Comparison of ENCODE assay signal across 12 cellular contexts in genomic region chr2:209790066-209790728, GRCh38. TPM values are rescaled to one million over a fixed set of nuclear protein-coding genes. Genes with fewer than 3 reads are reported as not detected.
DNase-seq lines count a peak whose midpoint lies in the region; ATAC-seq and TF ChIP-seq lines count a peak whose summit lies in the region.
"Had no signal": no experiment of that assay in that cellular context is flagged by ENCODE, and none has a peak within 500 bp of the region (broad histone marks: within the 10 kb centered on the region; RNA-seq: fewer than 3 reads in every experiment).

No MANE protein-coding gene starts in this region.

- H2BK20ac ChIP-seq in H9 (ENCODE audit: low read depth, low read length, poor library complexity, severe bottlenecking), result no peak overlapping the region

- no peak overlapping the region for H3K14ac ChIP-seq in H9 (ENCODE audit: insufficient read depth, low read length)

- H3K79me2 ChIP-seq in H9 (ENCODE audit: insufficient read depth, low read length), result no peaks in the 10 kb centered on the region

- H3K27ac ChIP-seq in H9 (ENCODE audit: insufficient read length, low read depth, low read length), result no peak overlapping the region
- no peak overlapping the region for H3K27ac ChIP-seq in Panc1 (ENCODE audit: low read length)
- no peak overlapping the region for H3K27ac ChIP-seq in mucosa of rectum (ENCODE audit: low read depth in 2 of 2, low read length in 2 of 2)
- H3K27ac ChIP-seq in prostate gland, result no peak overlapping the region
- no peak overlapping the region for H3K27ac ChIP-seq in esophagus muscularis mucosa (replicated peaks in 1 of 4)

- H4K91ac ChIP-seq in H9 (ENCODE audit: insufficient read length, low read depth, low read length), result no peak overlapping the region

- no CpG with 5 or more reads among the region's 6 CpGs for WGBS in H9 (ENCODE audit: extremely low coverage, insufficient read length, low lambda C conversion rate)
- WGBS in prostate gland, result 62% methylated on average over 6 of the region's 6 CpGs
- 62% methylated on average over 6 of the region's 6 CpGs for WGBS in esophagus muscularis mucosa

- H3K4me3 Mint-ChIP-seq in H9, result no peak overlapping the region
- H3K4me3 Mint-ChIP-seq: neural crest cell had no signal

- intact Hi-C loops in Panc1 (cut with micrococcal nuclease; ENCODE audit: unreplicated experiment), result no loop called here
- intact Hi-C loops in prostate gland (cut with DNase I), result no loop called here
- intact Hi-C loops in esophagus muscularis mucosa (cut with DNase I), result no loop called here

- BruUV-seq in Panc1 (replicated peaks; lab: Mats Ljungman, UMichigan), result no TSS peak

- peaks cover 2% of the 10 kb centered on the region; the same call in 1 of the 2 replicates for H3K27me3 Mint-ChIP-seq in H9 (ENCODE audit: low read depth)

- H3K9me3 ChIP-seq in H9 (ENCODE audit: control insufficient read depth, low read depth, low read length) (no peaks in the 10 kb centered on the region), Panc1 (ENCODE audit: control insufficient read depth, insufficient read depth, low read depth, low read length) (no peaks in the 10 kb centered on the region), mucosa of rectum (ENCODE audit: control insufficient read depth in 2 of 2, low read length in 2 of 2) (no peaks in the 10 kb centered on the region), prostate gland (no peaks in the 10 kb centered on the region), esophagus muscularis mucosa (no peaks in the 10 kb centered on the region)

- H3K36me3 Mint-ChIP-seq in H9 (ENCODE audit: insufficient read depth in 1 of 3, low read depth in 3 of 3), result peaks cover 3 to 7% (median 6%) of the 10 kb centered on the region in 3 experiments; a peak in 4 of 7 replicates

- POLR2A ChIA-PET in Panc1 (lab: Charles Lee), result no interaction called here

- H3K4ac ChIP-seq in H9 (ENCODE audit: low read depth, low read length), result no peak overlapping the region

- H3K23ac ChIP-seq in H9 (ENCODE audit: insufficient read length, low read depth, low read length), result no peak overlapping the region

- peak overlapping the region; percentile 53 for H3T11ph ChIP-seq in H9 (ENCODE audit: low read length)

- no peak for TF ChIP-seq EP300 in esophagus muscularis mucosa (IDR thresholded peaks at IDR 0.05)

- no peak overlapping the region for H2BK5ac ChIP-seq in H9 (ENCODE audit: insufficient read length, low read length)

- H2BK120ac ChIP-seq in H9 (ENCODE audit: low read depth, low read length, poor library complexity, severe bottlenecking), result no peak overlapping the region

- ATAC-seq in GM18517 (IDR thresholded peaks at IDR 0.05; ENCODE audit: unreplicated experiment) (peak; percentile 59), Panc1 (peak; percentile 70), HG03571 (IDR thresholded peaks at IDR 0.05; ENCODE audit: unreplicated experiment) (no peak)

- TF ChIP-seq CTCF in H9 (conservative IDR thresholded peaks at IDR 0.05), result no peak
- TF ChIP-seq CTCF in Panc1 (IDR thresholded peaks at IDR 0.05), result no peak
- TF ChIP-seq CTCF in prostate gland (IDR thresholded peaks at IDR 0.05), result no peak
- no peak for TF ChIP-seq CTCF in esophagus muscularis mucosa (IDR thresholded peaks at IDR 0.05)

- H3K4me3 ChIP-seq in Panc1 (ENCODE audit: low read depth in 2 of 2, low read length in 2 of 2) (peak overlapping the region; percentile 34 to 47), mucosa of rectum (ENCODE audit: low read length in 2 of 2) (peak overlapping the region; percentile 50 to 57), prostate gland (no peak overlapping the region), esophagus muscularis mucosa (peak overlapping the region in 1 of 4 donors; percentile 15)

- no peak overlapping the region for H3K9ac ChIP-seq in H9 (ENCODE audit: extremely low read depth, insufficient read length, low read length)
- no peak overlapping the region for H3K9ac ChIP-seq in mucosa of rectum (ENCODE audit: low read depth in 1 of 2, low read length in 2 of 2)

- peaks cover 20% of the 10 kb centered on the region in 2 experiments for H3K4me1 Mint-ChIP-seq in H9
- H3K4me1 Mint-ChIP-seq: neural crest cell had no signal

- in situ Hi-C loops in Panc1 (cut with HindIII; ENCODE audit: low pct_unique_long_range_greater_than_20kb, low sequenced_read_pairs), result no loop called here

- H3K27me3 ChIP-seq in H9 (ENCODE audit: insufficient read depth, low read length) (no peaks in the 10 kb centered on the region), Panc1 (ENCODE audit: control insufficient read depth, insufficient read depth, low read length) (no peaks in the 10 kb centered on the region), mucosa of rectum (ENCODE audit: control insufficient read depth in 2 of 2, insufficient read depth in 2 of 2, low read length in 2 of 2) (no peaks in the 10 kb centered on the region), prostate gland (replicated peaks; ENCODE audit: insufficient read depth) (no peaks in the 10 kb centered on the region), esophagus muscularis mucosa (no peaks in the 10 kb centered on the region)

- H4K5ac ChIP-seq in H9 (ENCODE audit: insufficient read length, low read depth, low read length), result no peak overlapping the region

- H3K36me3 ChIP-seq in Panc1 (ENCODE audit: control insufficient read depth, insufficient read depth, low read length), result no peaks in the 10 kb centered on the region
- no peaks in the 10 kb centered on the region for H3K36me3 ChIP-seq in mucosa of rectum (ENCODE audit: control insufficient read depth in 2 of 2, insufficient read depth in 2 of 2, low read length in 2 of 2)
- H3K36me3 ChIP-seq in prostate gland, result no peaks in the 10 kb centered on the region
- H3K36me3 ChIP-seq in esophagus muscularis mucosa, result no peaks in the 10 kb centered on the region

- DNase-seq in H9, result no peak
- no peak for DNase-seq in Panc1 (ENCODE audit: low read depth, low spot score)
- DNase-seq in activated CD4-positive, CD25-positive, alpha-beta regulatory T cell (lab: John Stamatoyannopoulos, UW), result no peak
- DNase-seq in prostate gland (ENCODE audit: low spot score), result no peak
- no peak for DNase-seq in esophagus muscularis mucosa (ENCODE audit: extremely low spot score)
- DNase-seq: aorta, NCI-H187 had no signal

- H4K8ac ChIP-seq in H9 (replicated peaks; ENCODE audit: insufficient read length, low read depth, low read length), result no peak overlapping the region

- no peak overlapping the region for H2BK15ac ChIP-seq in H9 (ENCODE audit: low read depth, low read length)

- H3K79me1 ChIP-seq in H9 (ENCODE audit: insufficient read depth, low read depth, low read length, poor library complexity, severe bottlenecking), result no peaks in the 10 kb centered on the region

- CTCF ChIA-PET in Panc1 (lab: Charles Lee), result no interaction called here

- no peak overlapping the region for H3K4me2 ChIP-seq in H9 (ENCODE audit: insufficient read depth, insufficient read length, low read length)

- no peak overlapping the region for H2AK5ac ChIP-seq in H9 (ENCODE audit: insufficient read length, low read length)

- H2AFZ ChIP-seq in H9 (ENCODE audit: low read length), result no peak overlapping the region

- no peaks in the 10 kb centered on the region for H4K20me1 ChIP-seq in H9 (ENCODE audit: control insufficient read depth, insufficient read depth, insufficient read length)

- no peak for TF ChIP-seq POLR2A in prostate gland (IDR thresholded peaks at IDR 0.05)
- no peak for TF ChIP-seq POLR2A in esophagus muscularis mucosa (IDR thresholded peaks at IDR 0.05; ENCODE audit: low read depth)

- H3K23me2 ChIP-seq in H9 (ENCODE audit: insufficient read length, low read depth, low read length, poor library complexity, severe bottlenecking), result no peaks in the 10 kb centered on the region

- H3K18ac ChIP-seq in H9 (ENCODE audit: insufficient read length, low read depth, low read length), result no peak overlapping the region

- H3K56ac ChIP-seq in H9 (ENCODE audit: insufficient read length, low read depth, low read length), result no peak overlapping the region

- no peaks in the 10 kb centered on the region; the same call in 1 of the 2 replicates for H3K4me1 ChIP-seq in H9 (ENCODE audit: insufficient read depth, low read length)
- H3K4me1 ChIP-seq in Panc1 (ENCODE audit: control insufficient read depth, insufficient read depth, low read length), result no peaks in the 10 kb centered on the region
- no peaks in the 10 kb centered on the region for H3K4me1 ChIP-seq in mucosa of rectum (ENCODE audit: control insufficient read depth in 2 of 2, insufficient read depth in 2 of 2, low read length in 2 of 2)
- H3K4me1 ChIP-seq in prostate gland (replicated peaks), result no peaks in the 10 kb centered on the region
- H3K4me1 ChIP-seq in esophagus muscularis mucosa, result no peaks in the 10 kb centered on the region

- no peak overlapping the region for H2BK12ac ChIP-seq in H9 (ENCODE audit: insufficient read length, low read depth, low read length)

- peaks cover 0 to 5% of the 10 kb centered on the region in 2 experiments; a peak in 2 of 5 replicates for H3K9me3 Mint-ChIP-seq in H9
- H3K9me3 Mint-ChIP-seq: neural crest cell had no signal

- no peak overlapping the region for H3K27ac Mint-ChIP-seq in H9

RNA-seq across cellular contexts. Expression of gene UNC80, which starts 18.6 kb away (rescaled TPM):
- 0.52 and 0.77 TPM in 2 replicates for total RNA-seq in H9 (2021)
- 0.08 TPM for total RNA-seq in Panc1 (2021; ENCODE audit: unreplicated experiment)
- polyA plus RNA-seq in Panc1 (2012; ENCODE audit: insufficient read length), result 0.24 TPM
- 1 to 10 TPM; 3.6 to 8.6 TPM for total RNA-seq in prostate gland
- total RNA-seq in esophagus muscularis mucosa, result under 1 TPM; under 0.01 to 0.17 (median 0.09) TPM
- total RNA-seq: aorta; T-helper 2 cell treated with Interferon-gamma antibody and Interleukin-4, amounts not matched to agents 100 ng/mL and 5 ng/mL, for 36 hours had no signal
- polyA plus RNA-seq: aorta had no signal

Comparison
In these comparisons a context has a peak if more than half of its experiments do, and no peak if none do; other contexts are left out.
1. H3K4me3 ChIP-seq: peak in Panc1 (2 of 2) and mucosa of rectum (2 of 2); none in prostate gland (0 of 2).